Comparison of ENCODE assay signal across 15 cellular contexts in the genomic region with DNA sequence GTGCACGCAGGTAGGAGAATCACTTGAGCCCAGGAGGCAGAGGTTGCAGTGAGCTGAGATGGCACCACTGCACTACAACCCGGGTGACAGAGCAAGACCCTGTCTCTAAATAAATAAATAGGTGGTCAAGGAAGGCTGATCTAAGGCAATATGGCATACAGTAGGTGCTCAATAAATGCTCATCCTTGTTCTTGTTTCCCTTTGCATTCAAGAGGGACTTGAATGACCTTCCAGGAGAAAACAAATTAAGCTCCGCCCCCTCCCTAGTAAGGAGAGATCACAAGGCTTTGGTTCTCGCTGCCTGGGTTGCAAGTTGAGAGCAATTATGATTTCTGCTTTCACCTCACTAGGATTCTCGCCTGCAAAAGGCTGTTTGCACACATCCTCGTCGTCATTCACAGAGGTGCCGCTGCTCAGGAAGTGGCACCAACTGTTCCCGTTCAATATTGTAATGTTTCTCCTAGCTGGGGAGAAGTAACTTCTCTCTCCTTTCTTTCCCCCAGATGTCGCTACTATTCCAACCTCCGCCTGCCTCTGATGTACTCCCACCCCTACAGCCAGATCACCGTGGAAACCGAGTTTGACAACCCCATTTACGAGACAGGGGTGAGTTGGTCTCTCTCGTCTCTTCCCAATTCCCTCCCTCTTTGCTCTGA. TPM values are rescaled to one million over a fixed set of nuclear protein-coding genes. Genes with fewer than 3 reads are reported as not detected.
A peak's percentile ranks its signal among the peaks of the same experiment; 100 is the strongest.
DNase-seq lines count a peak whose midpoint lies in the region; ATAC-seq and TF ChIP-seq lines count a peak whose summit lies in the region.
"Had no signal": no experiment of that assay in that cellular context is flagged by ENCODE, and none has a peak within 500 bp of the region (broad histone marks: within the 10 kb centered on the region; RNA-seq: fewer than 3 reads in every experiment).

No MANE protein-coding gene starts in this region.

- H3K79me2 ChIP-seq in osteoblast (ENCODE audit: insufficient read depth, low read length): no peaks in the 10 kb centered on the region

- peak; percentile 2 for TF ChIP-seq CTCF in activated CD8-positive, alpha-beta T cell treated with anti-CD3 and anti-CD28 coated beads for 36 hours (IDR thresholded peaks at IDR 0.05)
- peak; percentile 29 for TF ChIP-seq CTCF in choroid plexus epithelial cell (conservative IDR thresholded peaks at IDR 0.05; ENCODE audit: low read depth, low read length)
- no peak for TF ChIP-seq CTCF in osteoblast (IDR thresholded peaks at IDR 0.05; ENCODE audit: extremely low read depth, low read depth, low read length)

- H3K36me3 Mint-ChIP-seq in activated CD8-positive, alpha-beta T cell treated with anti-CD3 and anti-CD28 coated beads for 36 hours (ENCODE audit: low read depth): no peaks in the 10 kb centered on the region
- H3K36me3 Mint-ChIP-seq in activated CD8-positive, alpha-beta T cell treated with anti-CD3 and anti-CD28 coated beads, Interleukin-2, amount 10 ng/mL, durations not matched to agents 7 days and 5 days (ENCODE audit: low read depth): no peaks in the 10 kb centered on the region
- H3K36me3 Mint-ChIP-seq: natural killer cell had no signal

- peaks cover 6% of the 10 kb centered on the region for H3K4me1 Mint-ChIP-seq in activated CD8-positive, alpha-beta T cell treated with anti-CD3 and anti-CD28 coated beads for 36 hours (ENCODE audit: low read depth)
- H3K4me1 Mint-ChIP-seq in activated CD8-positive, alpha-beta T cell treated with anti-CD3 and anti-CD28 coated beads, Interleukin-2, amount 10 ng/mL, durations not matched to agents 7 days and 5 days (ENCODE audit: low read depth): peaks cover 6% of the 10 kb centered on the region

- H4K20me1 ChIP-seq in osteoblast (ENCODE audit: insufficient read depth, low read length): no peaks in the 10 kb centered on the region

- H3K36me3 ChIP-seq in osteoblast (ENCODE audit: insufficient read depth, low read length): no peaks in the 10 kb centered on the region
- H3K36me3 ChIP-seq: transverse colon had no signal

- POLR2A ChIA-PET in activated CD8-positive, alpha-beta T cell treated with anti-CD3 and anti-CD28 coated beads for 36 hours (lab: Charles Lee): interaction anchor here (0.6 to 2.2 kb wide), 2 partner anchors 11 to 13 kb away, joined by 3 to 7 read pairs; no protein-coding TSS in a partner anchor
- POLR2A ChIA-PET in activated CD8-positive, alpha-beta T cell treated with anti-CD3 and anti-CD28 coated beads, Interleukin-2, amount 10 ng/mL, durations not matched to agents 7 days and 5 days (lab: Charles Lee): no interaction called here

- DNase-seq in activated CD8-positive, alpha-beta T cell treated with anti-CD3 and anti-CD28 coated beads for 36 hours: no peak
- no peak for DNase-seq in activated CD8-positive, alpha-beta T cell treated with anti-CD3 and anti-CD28 coated beads, Interleukin-2, amount 10 ng/mL, durations not matched to agents 7 days and 5 days
- DNase-seq in NOMO-1 treated with DMSO at 0.1 percent for 48 hours (lab: John Stamatoyannopoulos, UW; ENCODE audit: unreplicated experiment) (peak; percentile 32), choroid plexus epithelial cell (ENCODE audit: low read depth) (peak; percentile 13), osteoblast (ENCODE audit: insufficient read length, low spot score, missing footprints) (no peak), H4 (ENCODE audit: low spot score) (no peak), NCI-H1105 (lab: John Stamatoyannopoulos, UW) (no peak)
- DNase-seq: activated CD4-positive, CD25-positive, alpha-beta regulatory T cell treated with anti-CD3 and anti-CD28 coated beads, Interleukin-2, amount 50 U/mL, for 72 hours; kidney; natural killer cell; NCI-H2171; transverse colon had no signal

- peaks cover 62% of the 10 kb centered on the region for H3K27me3 ChIP-seq in osteoblast (ENCODE audit: insufficient read depth, low read length)

- ATAC-seq in activated CD8-positive, alpha-beta T cell treated with anti-CD3 and anti-CD28 coated beads for 36 hours: peak; percentile 27
- ATAC-seq in activated CD8-positive, alpha-beta T cell treated with anti-CD3 and anti-CD28 coated beads, Interleukin-2, amount 10 ng/mL, durations not matched to agents 7 days and 5 days: no peak
- no peak for ATAC-seq in HG02678 (IDR thresholded peaks at IDR 0.05; ENCODE audit: unreplicated experiment)

- H3K4me1 ChIP-seq in osteoblast (ENCODE audit: insufficient read depth, low read length): no peaks in the 10 kb centered on the region
- H3K4me1 ChIP-seq: transverse colon had no signal

- no peaks in the 10 kb centered on the region for H3K9me3 ChIP-seq in osteoblast (ENCODE audit: low read depth, low read length)
- H3K9me3 ChIP-seq: transverse colon had no signal

- H3K4me3 Mint-ChIP-seq in activated CD8-positive, alpha-beta T cell treated with anti-CD3 and anti-CD28 coated beads for 36 hours: no peak overlapping the region
- no peak overlapping the region for H3K4me3 Mint-ChIP-seq in activated CD8-positive, alpha-beta T cell treated with anti-CD3 and anti-CD28 coated beads, Interleukin-2, amount 10 ng/mL, durations not matched to agents 7 days and 5 days
- H3K4me3 Mint-ChIP-seq: natural killer cell had no signal

- H3K27ac ChIP-seq in osteoblast (ENCODE audit: low read depth, low read length): no peak overlapping the region
- H3K27ac ChIP-seq: KMS-11, transverse colon had no signal

- peaks cover 39% of the 10 kb centered on the region for H3K27me3 Mint-ChIP-seq in activated CD8-positive, alpha-beta T cell treated with anti-CD3 and anti-CD28 coated beads for 36 hours
- H3K27me3 Mint-ChIP-seq in activated CD8-positive, alpha-beta T cell treated with anti-CD3 and anti-CD28 coated beads, Interleukin-2, amount 10 ng/mL, durations not matched to agents 7 days and 5 days (ENCODE audit: low read depth): peaks cover 49% of the 10 kb centered on the region

- no peak overlapping the region for H3K27ac Mint-ChIP-seq in activated CD8-positive, alpha-beta T cell treated with anti-CD3 and anti-CD28 coated beads for 36 hours
- H3K27ac Mint-ChIP-seq in activated CD8-positive, alpha-beta T cell treated with anti-CD3 and anti-CD28 coated beads, Interleukin-2, amount 10 ng/mL, durations not matched to agents 7 days and 5 days: no peak overlapping the region
- H3K27ac Mint-ChIP-seq: activated T-helper 2 cell treated with anti-CD3 and anti-CD28 coated beads, Interferon-gamma antibody, Interleukin-2, Interleukin-4, amounts not matched to agents 10 μg/mL and 5 μg/mL and 100 μg/mL, durations not matched to agents 14 hours and 24 hours and 36 hours; natural killer cell had no signal

- CTCF ChIA-PET in activated CD8-positive, alpha-beta T cell treated with anti-CD3 and anti-CD28 coated beads for 36 hours (lab: Charles Lee): interaction anchor here (0.8 to 1.7 kb wide), 4 partner anchors 9 to 16 kb away, joined by 3 to 5 read pairs (median 3); no protein-coding TSS in a partner anchor
- CTCF ChIA-PET in activated CD8-positive, alpha-beta T cell treated with anti-CD3 and anti-CD28 coated beads, Interleukin-2, amount 10 ng/mL, durations not matched to agents 7 days and 5 days (lab: Charles Lee): interaction anchor here (0.9 to 1.5 kb wide), 4 partner anchors 10 to 84 kb away, joined by 3 to 4 read pairs (median 4); no protein-coding TSS in a partner anchor

- peak overlapping the region; percentile 60 for H2AFZ ChIP-seq in osteoblast (ENCODE audit: low read length)

- peak overlapping the region; percentile 48 for H3K4me2 ChIP-seq in osteoblast (ENCODE audit: insufficient read depth, low read length)
- H3K4me2 ChIP-seq: KMS-11 had no signal

- intact Hi-C loops in activated CD8-positive, alpha-beta T cell treated with anti-CD3 and anti-CD28 coated beads for 36 hours (cut with micrococcal nuclease): no loop called here

- no peak overlapping the region for H3K4me3 ChIP-seq in choroid plexus epithelial cell (ENCODE audit: low read depth, low read length)
- no peak overlapping the region for H3K4me3 ChIP-seq in osteoblast (ENCODE audit: insufficient read depth, low read length)
- H3K4me3 ChIP-seq: transverse colon had no signal

- no peaks in the 10 kb centered on the region for H3K9me3 Mint-ChIP-seq in activated CD8-positive, alpha-beta T cell treated with anti-CD3 and anti-CD28 coated beads for 36 hours
- H3K9me3 Mint-ChIP-seq in activated CD8-positive, alpha-beta T cell treated with anti-CD3 and anti-CD28 coated beads, Interleukin-2, amount 10 ng/mL, durations not matched to agents 7 days and 5 days (ENCODE audit: insufficient read depth): no peaks in the 10 kb centered on the region
- H3K9me3 Mint-ChIP-seq: activated T-helper 2 cell treated with anti-CD3 and anti-CD28 coated beads, Interferon-gamma antibody, Interleukin-2, Interleukin-4, amounts not matched to agents 10 μg/mL and 5 μg/mL and 100 μg/mL, durations not matched to agents 14 hours and 24 hours and 36 hours; natural killer cell had no signal

RNA-seq across cellular contexts. Expression of a gene that starts 51.8 kb away (rescaled TPM):
- total RNA-seq in activated CD8-positive, alpha-beta T cell treated with anti-CD3 and anti-CD28 coated beads for 36 hours: 10 to 100 TPM; 12.0 to 14.0 TPM
- total RNA-seq in activated CD8-positive, alpha-beta T cell treated with anti-CD3 and anti-CD28 coated beads, Interleukin-2, amount 10 ng/mL, durations not matched to agents 7 days and 5 days: 10 to 100 TPM in 1 of 2 experiments, 1 to 10 TPM in 1; 9.2 to 10.0 TPM
- total RNA-seq in osteoblast: 3.2 and 6.2 TPM in 2 replicates
- 1.8 and 2.7 TPM in 2 replicates for total RNA-seq in H4 (2014; rRNA removed; shearing (Covaris generic))

Comparison
In these comparisons a context has a peak if more than half of its experiments do, and no peak if none do; other contexts are left out.
1. DNase-seq: peak in NOMO-1 treated with DMSO at 0.1 percent for 48 hours (single experiment) and choroid plexus epithelial cell (single experiment); none in activated CD8-positive, alpha-beta T cell treated with anti-CD3 and anti-CD28 coated beads for 36 hours (single experiment), activated CD8-positive, alpha-beta T cell treated with anti-CD3 and anti-CD28 coated beads, Interleukin-2, amount 10 ng/mL, durations not matched to agents 7 days and 5 days (single experiment), osteoblast (single experiment), H4 (single experiment) and NCI-H1105 (single experiment).